Comparison of ENCODE assay signal across 16 cellular contexts in genomic region chr10:44989621-44990301, GRCh38. TPM values are rescaled to one million over a fixed set of nuclear protein-coding genes. Genes with fewer than 3 reads are reported as not detected.
DNase-seq lines count a peak whose midpoint lies in the region; ATAC-seq, FAIRE-seq and TF ChIP-seq lines count a peak whose summit lies in the region.
"Had no signal": no experiment of that assay in that cellular context is flagged by ENCODE, and none has a peak within 500 bp of the region (broad histone marks: within the 10 kb centered on the region; RNA-seq: fewer than 3 reads in every experiment).

No MANE protein-coding gene starts in this region.

- TF ChIP-seq CTCF in colonic mucosa (IDR thresholded peaks at IDR 0.05) (no peak), kidney (IDR thresholded peaks at IDR 0.05; ENCODE audit: borderline replicate concordance, extremely low read depth, insufficient read depth) (no peak), GM10248 (IDR thresholded peaks at IDR 0.05; ENCODE audit: control extremely low read depth, extremely low read depth, low read depth, missing control alignments) (no peak)

- DNase-seq in colonic mucosa (peak; percentile 15), kidney (peak; percentile 53), T-helper 2 cell (no peak), GM10248 (ENCODE audit: extremely low spot score) (no peak), NAMALWA (ENCODE audit: low spot score) (no peak)
- DNase-seq in stimulated activated CD8-positive, alpha-beta memory T cell treated with anti-CD3 and anti-CD28 coated beads, Interleukin-4, amount 100 ng/mL, for 48 hours, result peak; percentile 9
- DNase-seq: NCI-H2029; NCI-H524 treated with DMSO at 0.1 percent for 48 hours; stimulated activated naive B cell treated with anti-CD40 and anti-IgM and Interleukin-4, amounts not matched to agents 10 μg/mL and 1 μg/mL and 100 μg/mL, for 72 hours had no signal

- ATAC-seq in HG03571 (IDR thresholded peaks at IDR 0.05; ENCODE audit: unreplicated experiment), result no peak

- CTCF ChIA-PET in GM10248 (lab: Yijun Ruan, JAX), result interaction anchor here (1.2 to 3.5 kb wide), 5 partner anchors 14 to 59 kb away, joined by 4 to 12 read pairs (median 8); no protein-coding TSS in a partner anchor

- intact Hi-C loops in colonic mucosa (cut with DNase I) (no loop called here), kidney (cut with DNase I) (no loop called here)

- POLR2A ChIA-PET in GM10248 (lab: Yijun Ruan, JAX), result no interaction called here

- H3K9me3 ChIP-seq in HUES48 (ENCODE audit: control insufficient read depth, insufficient read depth, low read length), result no peaks in the 10 kb centered on the region
- H3K9me3 ChIP-seq in colonic mucosa, result no peaks in the 10 kb centered on the region
- H3K9me3 ChIP-seq in kidney (ENCODE audit: control insufficient read depth in 1 of 2, low read length in 2 of 2), result no peaks in the 10 kb centered on the region
- H3K9me3 ChIP-seq: adrenal gland had no signal

- H3K4me1 ChIP-seq in HUES48 (ENCODE audit: control insufficient read depth, insufficient read depth, low read length) (peaks cover 74% of the 10 kb centered on the region), colonic mucosa (no peaks in the 10 kb centered on the region), kidney (ENCODE audit: control insufficient read depth in 1 of 2, insufficient read depth in 1 of 2, low read depth in 1 of 2, low read length in 2 of 2) (peaks cover under 1 to 11% of the 10 kb centered on the region in 2 donors)

- H3K27ac ChIP-seq in HUES48 (ENCODE audit: low read depth, low read length) (peak overlapping the region; percentile 74), colonic mucosa (no peak overlapping the region), kidney (ENCODE audit: low read depth in 2 of 2, low read length in 2 of 2) (no peak overlapping the region)
- H3K27ac ChIP-seq: SK-N-MC had no signal

- H3K27me3 ChIP-seq in HUES48 (ENCODE audit: control insufficient read depth, insufficient read depth, low read length), result peaks cover 7% of the 10 kb centered on the region
- no peaks in the 10 kb centered on the region for H3K27me3 ChIP-seq in colonic mucosa
- H3K27me3 ChIP-seq: adrenal gland had no signal

- H3K9ac ChIP-seq in HUES48 (ENCODE audit: low read depth, low read length), result no peak overlapping the region
- H3K9ac ChIP-seq in colonic mucosa (ENCODE audit: low read depth in 2 of 2, low read length in 2 of 2), result no peak overlapping the region
- no peak overlapping the region for H3K9ac ChIP-seq in kidney (ENCODE audit: low read length in 2 of 2)

- FAIRE-seq in kidney (lab: Jason Lieb, UNC), result no peak
- FAIRE-seq: GM19239, TTC549 had no signal

- H3K4me3 ChIP-seq in HUES48 (ENCODE audit: low read depth, low read length) (no peak overlapping the region), colonic mucosa (no peak overlapping the region), kidney (ENCODE audit: low read length in 2 of 2) (no peak overlapping the region)
- H3K4me3 ChIP-seq: adrenal gland, SK-N-MC had no signal

- H3K36me3 ChIP-seq in HUES48 (ENCODE audit: control insufficient read depth, insufficient read depth, low read length) (0 out of 2 replicates have a peak, but pooled peaks cover 4% of the 10 kb centered on the region), colonic mucosa (no peaks in the 10 kb centered on the region), kidney (ENCODE audit: control insufficient read depth in 1 of 2, insufficient read depth in 2 of 2, low read length in 2 of 2) (peaks cover 30 to 58% of the 10 kb centered on the region in 2 donors)

RNA-seq across cellular contexts. Expression of gene ZNF22, which starts 11.0 kb away (rescaled TPM):
- 10 to 100 TPM; 16.5 to 17.3 TPM for total RNA-seq in colonic mucosa
- 24.5 TPM for total RNA-seq in kidney
- polyA plus RNA-seq in kidney (ENCODE audit: insufficient read depth, low read depth, low replicate concordance), result 18.7 TPM

RNA-seq across cellular contexts. Expression of gene DEPP1, which starts 11.2 kb away (rescaled TPM):
- total RNA-seq in colonic mucosa (10 to 100 TPM; 11.1 to 20.2 TPM), kidney (146 TPM)
- 44.4 TPM for polyA plus RNA-seq in kidney (ENCODE audit: insufficient read depth, low read depth, low replicate concordance)

RNA-seq across cellular contexts. Expression of gene RASSF4, which starts 30.2 kb away (rescaled TPM):
- total RNA-seq in colonic mucosa, result 10 to 100 TPM; 13.1 to 19.9 TPM
- 76.4 TPM for total RNA-seq in kidney
- 83.1 TPM for polyA plus RNA-seq in kidney (ENCODE audit: insufficient read depth, low read depth, low replicate concordance)
- total RNA-seq: MCF 10A had no signal

Comparison
In these comparisons a context has a peak if more than half of its experiments do, and no peak if none do; other contexts are left out.
1. DNase-seq: peak in colonic mucosa (single experiment), kidney (single experiment) and stimulated activated CD8-positive, alpha-beta memory T cell treated with anti-CD3 and anti-CD28 coated beads, Interleukin-4, amount 100 ng/mL, for 48 hours (single experiment); none in T-helper 2 cell (0 of 5), GM10248 (single experiment) and NAMALWA (single experiment).